In the genomic region with DNA sequence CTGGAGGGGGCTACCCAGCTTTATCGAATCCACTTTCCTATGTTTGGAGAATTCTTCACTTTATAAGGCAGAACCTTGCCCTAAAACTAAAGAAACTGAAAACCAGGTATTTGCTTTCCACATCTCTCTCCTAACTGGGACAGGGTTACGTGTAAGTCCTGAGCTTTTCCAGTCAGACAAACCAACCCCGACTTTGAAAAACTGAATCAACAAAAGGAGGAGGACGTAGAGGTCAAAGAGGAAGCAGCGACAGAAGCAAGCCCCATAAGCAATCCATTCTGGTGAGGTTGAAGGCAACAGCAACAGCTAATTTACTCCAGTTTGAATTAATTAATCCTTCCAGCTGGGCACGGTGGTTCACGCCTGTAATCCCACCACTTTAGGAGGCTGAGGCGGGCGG, we compare ENCODE assay signal across 21 cellular contexts.
"Had no signal": no experiment of that assay in that cellular context is flagged by ENCODE, and none has a peak within 500 bp of the region (broad histone marks: within the 10 kb centered on the region; RNA-seq: fewer than 3 reads in every experiment).

No MANE protein-coding gene starts in this region.

- H3K9me3 ChIP-seq: heart right ventricle, lower lobe of right lung, psoas muscle, right atrium auricular region, thyroid gland had no signal

- H3K4me3 ChIP-seq: heart right ventricle, lower lobe of right lung, psoas muscle, right atrium auricular region, thyroid gland had no signal

- DNase-seq: activated CD4-positive, alpha-beta memory T cell treated with anti-CD3 and anti-CD28 coated beads, Interleukin-2, amount 10 ng/mL, durations not matched to agents 7 days and 5 days; activated CD4-positive, alpha-beta T cell treated with anti-CD3 and anti-CD28 coated beads, Interleukin-2, amount 10 ng/mL, durations not matched to agents 24 days and 14 days; activated gamma-delta T cell; anterior cingulate cortex; foreskin fibroblast; heart right ventricle; islet precursor cell; left colon; lower lobe of right lung; naive thymus-derived CD8-positive, alpha-beta T cell; psoas muscle; stimulated activated CD4-positive, alpha-beta T cell treated with anti-CD3 and anti-CD28 coated beads, Interleukin-4, amount 100 ng/mL, for 4 hours; substantia nigra; T-helper 17 cell; thyroid gland had no signal

- H3K36me3 ChIP-seq: heart right ventricle, lower lobe of right lung, right atrium auricular region, thyroid gland had no signal

- H3K27me3 Mint-ChIP-seq: activated naive CD4-positive, alpha-beta T cell treated with anti-CD3 and anti-CD28 coated beads, Interleukin-2, amount 50 U/mL, for 24 hours; brain had no signal

- H3K9me3 Mint-ChIP-seq: activated CD4-positive, alpha-beta memory T cell treated with anti-CD3 and anti-CD28 coated beads, Interleukin-2, amount 10 ng/mL, durations not matched to agents 7 days and 5 days; activated CD4-positive, alpha-beta T cell treated with anti-CD3 and anti-CD28 coated beads, Interleukin-2, amount 10 ng/mL, durations not matched to agents 24 days and 14 days; activated naive CD4-positive, alpha-beta T cell treated with anti-CD3 and anti-CD28 coated beads, Interleukin-2, amount 50 U/mL, for 24 hours; activated T-helper 1 cell treated with anti-CD3 and anti-CD28 coated beads, Interleukin-12 subunit alpha, Interleukin-12 subunit beta, Interleukin-2, Interleukin-4 antibody, amounts not matched to agents 30 ng/mL and 10 ng/mL and 1 ng/mL, durations not matched to agents 14 hours and 24 hours and 36 hours; stimulated activated naive CD8-positive, alpha-beta T cell treated with anti-CD3 and anti-CD28 coated beads, Interleukin-15, Interleukin-2, amounts not matched to agents 100 ng/mL and 50 ng/mL, for 24 hours had no signal

- H3K4me3 Mint-ChIP-seq: activated CD4-positive, alpha-beta memory T cell treated with anti-CD3 and anti-CD28 coated beads, Interleukin-2, amount 10 ng/mL, durations not matched to agents 7 days and 5 days; activated CD4-positive, alpha-beta T cell treated with anti-CD3 and anti-CD28 coated beads, Interleukin-2, amount 10 ng/mL, durations not matched to agents 24 days and 14 days; activated naive CD4-positive, alpha-beta T cell treated with anti-CD3 and anti-CD28 coated beads, Interleukin-2, amount 50 U/mL, for 24 hours; activated T-helper 1 cell treated with anti-CD3 and anti-CD28 coated beads, Interleukin-12 subunit alpha, Interleukin-12 subunit beta, Interleukin-2, Interleukin-4 antibody, amounts not matched to agents 30 ng/mL and 10 ng/mL and 1 ng/mL, durations not matched to agents 14 hours and 24 hours and 36 hours; brain; mesothelial cell of epicardium; naive thymus-derived CD8-positive, alpha-beta T cell; stimulated activated naive CD8-positive, alpha-beta T cell treated with anti-CD3 and anti-CD28 coated beads, Interleukin-15, Interleukin-2, amounts not matched to agents 100 ng/mL and 50 ng/mL, for 24 hours; T-helper 17 cell had no signal

- H3K27ac Mint-ChIP-seq: activated CD4-positive, alpha-beta memory T cell treated with anti-CD3 and anti-CD28 coated beads, Interleukin-2, amount 10 ng/mL, durations not matched to agents 7 days and 5 days; activated CD4-positive, alpha-beta T cell treated with anti-CD3 and anti-CD28 coated beads, Interleukin-2, amount 10 ng/mL, durations not matched to agents 24 days and 14 days; activated naive CD4-positive, alpha-beta T cell treated with anti-CD3 and anti-CD28 coated beads, Interleukin-2, amount 50 U/mL, for 24 hours; activated T-helper 1 cell treated with anti-CD3 and anti-CD28 coated beads, Interleukin-12 subunit alpha, Interleukin-12 subunit beta, Interleukin-2, Interleukin-4 antibody, amounts not matched to agents 30 ng/mL and 10 ng/mL and 1 ng/mL, durations not matched to agents 14 hours and 24 hours and 36 hours; brain; mesothelial cell of epicardium; stimulated activated naive CD8-positive, alpha-beta T cell treated with anti-CD3 and anti-CD28 coated beads, Interleukin-15, Interleukin-2, amounts not matched to agents 100 ng/mL and 50 ng/mL, for 24 hours; T-helper 17 cell had no signal

- H3K36me3 Mint-ChIP-seq: activated naive CD4-positive, alpha-beta T cell treated with anti-CD3 and anti-CD28 coated beads, Interleukin-2, amount 50 U/mL, for 24 hours had no signal

- H3K27ac ChIP-seq: heart right ventricle, lower lobe of right lung, psoas muscle, right atrium auricular region, thyroid gland had no signal

- H3K27me3 ChIP-seq: heart right ventricle, right atrium auricular region, thyroid gland had no signal

- ATAC-seq: heart right ventricle; left colon; lower lobe of right lung; naive thymus-derived CD8-positive, alpha-beta T cell; psoas muscle; T-helper 17 cell had no signal
